Comparison of ENCODE assay signal across 7 cellular contexts in the genomic region with DNA sequence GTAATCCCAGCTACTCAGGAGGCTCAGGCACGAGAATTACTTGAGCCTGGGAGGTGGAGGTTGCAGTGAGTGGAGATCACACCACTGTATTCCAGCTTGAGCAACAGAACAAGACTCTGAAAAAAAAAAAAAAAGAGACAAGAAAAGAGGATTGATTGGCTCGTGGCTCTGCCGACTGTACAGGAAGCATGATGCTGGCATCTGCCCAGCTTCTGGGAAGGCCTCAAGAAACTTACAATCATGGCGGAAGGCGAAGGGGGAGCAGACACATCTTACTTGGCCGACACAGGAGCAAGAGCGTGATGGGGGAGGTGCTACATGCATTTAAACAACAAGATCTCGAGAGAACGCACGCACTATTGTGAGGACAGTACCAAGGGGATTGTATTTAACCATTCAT. TPM values are rescaled to one million over a fixed set of nuclear protein-coding genes. Genes with fewer than 3 reads are reported as not detected.
DNase-seq lines count a peak whose midpoint lies in the region; ATAC-seq, FAIRE-seq and TF ChIP-seq lines count a peak whose summit lies in the region.
"Not testable (repeated sequence)": the region's sequence is repeated elsewhere in the genome, so short reads cannot be mapped to it uniquely, and the experiment has no call there.

No MANE protein-coding gene starts in this region.

- H3K4me1 ChIP-seq in esophagus muscularis mucosa; kidney (ENCODE audit: control insufficient read depth in 1 of 2, insufficient read depth in 1 of 2, low read depth in 1 of 2, low read length in 2 of 2); sigmoid colon; upper lobe of right lung: not testable (repeated sequence)

- TF ChIP-seq POLR2A in esophagus muscularis mucosa (IDR thresholded peaks at IDR 0.05; ENCODE audit: low read depth); sigmoid colon (IDR thresholded peaks at IDR 0.05): not testable (repeated sequence)

- FAIRE-seq in kidney (lab: Jason Lieb, UNC), result not testable (repeated sequence)

- not testable (repeated sequence) for H3K9me3 ChIP-seq in esophagus muscularis mucosa; kidney (ENCODE audit: control insufficient read depth in 1 of 2, low read length in 2 of 2); sigmoid colon; upper lobe of right lung

- not testable (repeated sequence) for H3K9ac ChIP-seq in kidney (ENCODE audit: low read length in 2 of 2)

- DNase-seq in activated effector memory CD4-positive, alpha-beta T cell treated with anti-CD3 and anti-CD28 coated beads, Interleukin-2, amount 50 U/mL, for 16 hours, result peak; percentile 22
- DNase-seq in coronary artery (ENCODE audit: low spot score), result peak; percentile 22
- DNase-seq in esophagus muscularis mucosa (ENCODE audit: extremely low spot score), result peak; percentile 24
- peak; percentile 27 for DNase-seq in kidney
- DNase-seq in posterior vena cava (ENCODE audit: low spot score), result peak; percentile 45
- peak; percentile 29 for DNase-seq in sigmoid colon
- DNase-seq in upper lobe of right lung, result peak; percentile 29

- intact Hi-C loops in esophagus muscularis mucosa (cut with DNase I); kidney (cut with DNase I); posterior vena cava (cut with DNase I); sigmoid colon (cut with DNase I); upper lobe of right lung (cut with DNase I): not testable (repeated sequence)

- not testable (repeated sequence) for TF ChIP-seq CTCF in coronary artery (IDR thresholded peaks at IDR 0.05); esophagus muscularis mucosa (IDR thresholded peaks at IDR 0.05); kidney (IDR thresholded peaks at IDR 0.05; ENCODE audit: borderline replicate concordance, extremely low read depth, insufficient read depth); sigmoid colon (IDR thresholded peaks at IDR 0.05); upper lobe of right lung (IDR thresholded peaks at IDR 0.05)

- H3K27ac ChIP-seq in coronary artery; esophagus muscularis mucosa (replicated peaks in 1 of 4); kidney (ENCODE audit: low read depth in 2 of 2, low read length in 2 of 2); sigmoid colon; upper lobe of right lung: not testable (repeated sequence)

- not testable (repeated sequence) for H3K27me3 ChIP-seq in esophagus muscularis mucosa, sigmoid colon, upper lobe of right lung

- not testable (repeated sequence) for TF ChIP-seq EP300 in esophagus muscularis mucosa (IDR thresholded peaks at IDR 0.05); sigmoid colon (IDR thresholded peaks at IDR 0.05)

- H3K4me3 ChIP-seq in coronary artery; esophagus muscularis mucosa; kidney (ENCODE audit: low read length in 2 of 2); sigmoid colon; upper lobe of right lung: not testable (repeated sequence)

- WGBS in esophagus muscularis mucosa, result 78% methylated on average over 6 of the region's 10 CpGs
- 90% methylated on average over 7 of the region's 10 CpGs for WGBS in sigmoid colon, 2 donors

- not testable (repeated sequence) for H3K36me3 ChIP-seq in esophagus muscularis mucosa; kidney (ENCODE audit: control insufficient read depth in 1 of 2, insufficient read depth in 2 of 2, low read length in 2 of 2); sigmoid colon; upper lobe of right lung

- ATAC-seq in upper lobe of right lung, result not testable (repeated sequence)

RNA-seq across cellular contexts. Expression of a gene that starts 40.5 kb away (rescaled TPM):
- total RNA-seq in esophagus muscularis mucosa, result 100 to 1,000 TPM in 1 of 4 donors, 10 to 100 TPM in 3; 41.8 to 199 (median 77.1) TPM
- 263 TPM for total RNA-seq in kidney
- 11.9 TPM for polyA plus RNA-seq in kidney (ENCODE audit: insufficient read depth, low read depth, low replicate concordance)
- 100 to 1,000 TPM; 228 to 230 TPM for total RNA-seq in posterior vena cava
- 100 to 1,000 TPM; 122 to 284 (median 168) TPM for total RNA-seq in sigmoid colon
- polyA plus RNA-seq in sigmoid colon, result 100 to 1,000 TPM in 1 of 3 donors, 1 to 10 TPM in 2; 5.8 to 136 (median 6.0) TPM
- 226 TPM for total RNA-seq in upper lobe of right lung
